16 cellular contexts compared by ENCODE assay signal in genomic region chr12:18857656-18858055, GRCh38.
DNase-seq lines count a peak whose midpoint lies in the region; ATAC-seq, FAIRE-seq and TF ChIP-seq lines count a peak whose summit lies in the region.
"Had no signal": no experiment of that assay in that cellular context is flagged by ENCODE, and none has a peak within 500 bp of the region (broad histone marks: within the 10 kb centered on the region; RNA-seq: fewer than 3 reads in every experiment).

No MANE protein-coding gene starts in this region.

- CTCF ChIA-PET in IMR-90 (lab: Yijun Ruan, JAX) (no interaction called here), H1 (lab: Charles Lee; ENCODE audit: partially characterized antibody) (no interaction called here), HEK293T (lab: Yijun Ruan, JAX) (no interaction called here)

- H3K9ac ChIP-seq in IMR-90 (ENCODE audit: low read depth, low read length), result no peak overlapping the region
- no peak overlapping the region for H3K9ac ChIP-seq in H1 (replicated peaks in 1 of 4; ENCODE audit: extremely low read depth in 1 of 4, low read depth in 3 of 4, low read length in 3 of 4)
- H3K9ac ChIP-seq in colonic mucosa (ENCODE audit: low read depth in 2 of 2, low read length in 2 of 2), result no peak overlapping the region

- H3K27ac ChIP-seq in IMR-90 (ENCODE audit: insufficient read depth, low read length) (no peak overlapping the region), H1 (ENCODE audit: low read depth, low read length) (no peak overlapping the region), heart left ventricle (no peak overlapping the region), colonic mucosa (no peak overlapping the region)

- H2BK15ac ChIP-seq in IMR-90 (ENCODE audit: low read depth, low read length) (no peak overlapping the region), H1 (ENCODE audit: low read length) (no peak overlapping the region)

- TF ChIP-seq RAD21 in IMR-90 (IDR thresholded peaks at IDR 0.05; ENCODE audit: low read length) (no peak), H1 (IDR thresholded peaks at IDR 0.05 in 1 of 2, conservative IDR thresholded peaks at IDR 0.05 in 1 of 2; ENCODE audit: low read depth in 2 of 2, low read length in 2 of 2) (no peak)

- FAIRE-seq in H1 (lab: Jason Lieb, UNC), result no peak
- FAIRE-seq: GM12891, GM18507 had no signal

- DNase-seq in IMR-90, result no peak
- no peak for DNase-seq in H1 (ENCODE audit: low read depth in 1 of 2, low spot score in 2 of 2)
- no peak for DNase-seq in stimulated activated effector memory CD8-positive, alpha-beta T cell treated with anti-CD3 and anti-CD28 coated beads, Interleukin-12 subunit alpha, Interleukin-12 subunit beta, amount 100 ng/mL, for 72 hours (ENCODE audit: low spot score in 2 of 2)
- DNase-seq in heart left ventricle, result no peak
- no peak for DNase-seq in HEK293T (ENCODE audit: extremely low spot score)
- DNase-seq in colonic mucosa, result no peak
- DNase-seq: C1 segment of cervical spinal cord; Calu3; CD4-positive, alpha-beta memory T cell; COR-L47; DMS53; DMS79 treated with DMSO at 0.1 percent for 48 hours; GF-D8 had no signal

- H3K4me2 ChIP-seq in IMR-90 (ENCODE audit: low read depth, low read length) (no peak overlapping the region), H1 (ENCODE audit: insufficient read depth in 1 of 2, low read depth in 2 of 2, low read length in 2 of 2) (peak overlapping the region in 1 of 2 experiments; percentile 25; a peak in 1 of 4 replicates)

- H3K36me3 ChIP-seq in IMR-90 (ENCODE audit: control insufficient read depth, insufficient read depth, low read length) (no peaks in the 10 kb centered on the region), H1 (ENCODE audit: control insufficient read depth in 2 of 4, insufficient read depth in 4 of 4, low read length in 3 of 4) (no peaks in the 10 kb centered on the region; a peak in 1 of 8 replicates), heart left ventricle (no peaks in the 10 kb centered on the region), colonic mucosa (no peaks in the 10 kb centered on the region)
- H3K36me3 ChIP-seq: HAP-1 had no signal

- no peak overlapping the region for H3K4me3 Mint-ChIP-seq in stimulated activated effector memory CD8-positive, alpha-beta T cell treated with anti-CD3 and anti-CD28 coated beads, Interleukin-12 subunit alpha, Interleukin-12 subunit beta, amount 100 ng/mL, for 72 hours
- H3K4me3 Mint-ChIP-seq: CD4-positive, alpha-beta memory T cell had no signal

- H3K4me1 ChIP-seq in IMR-90 (ENCODE audit: control insufficient read depth, insufficient read depth, low read length) (no peaks in the 10 kb centered on the region), H1 (replicated peaks in 1 of 4; ENCODE audit: control insufficient read depth in 3 of 4, insufficient read depth in 4 of 4, low read length in 3 of 4) (peaks cover 0 to 13% (median 5%) of the 10 kb centered on the region in 4 experiments; a peak in 4 of 7 replicates), heart left ventricle (no peaks in the 10 kb centered on the region), colonic mucosa (no peaks in the 10 kb centered on the region)

- POLR2A ChIA-PET in IMR-90 (lab: Charles Lee; ENCODE audit: unreplicated experiment), result no interaction called here
- POLR2A ChIA-PET in H1 (lab: Charles Lee; ENCODE audit: partially characterized antibody), result no interaction called here
- POLR2A ChIA-PET in HEK293T (lab: Yijun Ruan, JAX), result no interaction called here

- BruUV-seq in IMR-90 (replicated peaks; lab: Mats Ljungman, UMichigan), result no TSS peak

- H3K14ac ChIP-seq in IMR-90 (replicated peaks; ENCODE audit: low read depth, low read length), result 0 out of 2 replicates have a peak overlapping the region, but pooled peaks have one; percentile 23
- no peak overlapping the region for H3K14ac ChIP-seq in H1 (ENCODE audit: insufficient read length)

- TF ChIP-seq POLR2A in IMR-90 (IDR thresholded peaks at IDR 0.05; ENCODE audit: low read depth, low read length) (no peak), H1 (IDR thresholded peaks at IDR 0.05; ENCODE audit: control extremely low read depth in 1 of 2, low read depth in 2 of 2, low read length in 2 of 2) (no peak), heart left ventricle (IDR thresholded peaks at IDR 0.05) (no peak)

- H3K4me1 Mint-ChIP-seq in stimulated activated effector memory CD8-positive, alpha-beta T cell treated with anti-CD3 and anti-CD28 coated beads, Interleukin-12 subunit alpha, Interleukin-12 subunit beta, amount 100 ng/mL, for 72 hours, result no peaks in the 10 kb centered on the region
- H3K4me1 Mint-ChIP-seq: CD4-positive, alpha-beta memory T cell had no signal

- peak overlapping the region; percentile 85; the same call in 1 of the 2 replicates for H2BK12ac ChIP-seq in H1 (ENCODE audit: low read depth, low read length)

- H3K18ac ChIP-seq in IMR-90 (ENCODE audit: low read depth, low read length), result no peak overlapping the region
- H3K18ac ChIP-seq in H1 (ENCODE audit: extremely low read depth, low read length), result peak overlapping the region; percentile 10; the same call in 1 of the 2 replicates

- in situ Hi-C loops in IMR-90 (cut with MboI; ENCODE audit: low sequenced_read_pairs), result no loop called here

- H4K91ac ChIP-seq in IMR-90 (ENCODE audit: insufficient read depth, low read depth, low read length) (no peak overlapping the region), H1 (replicated peaks; ENCODE audit: insufficient read length, low read length) (peak overlapping the region; percentile 6)

- H3K23me2 ChIP-seq in H1 (ENCODE audit: low read depth, low read length), result peaks cover 1% of the 10 kb centered on the region; the same call in 1 of the 2 replicates

- H2AK9ac ChIP-seq in IMR-90 (replicated peaks; ENCODE audit: low read depth, low read length, poor library complexity), result no peak overlapping the region

- H2BK120ac ChIP-seq in IMR-90 (ENCODE audit: low read depth, low read length) (no peak overlapping the region), H1 (replicated peaks; ENCODE audit: low read depth, low read length) (peak overlapping the region; percentile 73)

- H2BK5ac ChIP-seq in IMR-90 (ENCODE audit: low read depth, low read length, poor library complexity, severe bottlenecking) (no peak overlapping the region), H1 (ENCODE audit: low read depth, low read length) (peak overlapping the region; percentile 79; the same call in 1 of the 2 replicates)

- no peaks in the 10 kb centered on the region for H3K79me1 ChIP-seq in IMR-90 (ENCODE audit: low read depth in 1 of 2, low read length in 2 of 2)
- no peaks in the 10 kb centered on the region for H3K79me1 ChIP-seq in H1 (ENCODE audit: low read depth, low read length)

- H3K79me2 ChIP-seq in H1 (ENCODE audit: control insufficient read depth in 1 of 2, insufficient read depth in 2 of 2, low read length in 2 of 2), result no peaks in the 10 kb centered on the region

- no peaks in the 10 kb centered on the region for H3K36me3 Mint-ChIP-seq in stimulated activated effector memory CD8-positive, alpha-beta T cell treated with anti-CD3 and anti-CD28 coated beads, Interleukin-12 subunit alpha, Interleukin-12 subunit beta, amount 100 ng/mL, for 72 hours
- H3K36me3 Mint-ChIP-seq: CD4-positive, alpha-beta memory T cell had no signal

- H2AK5ac ChIP-seq in IMR-90 (ENCODE audit: low read depth, low read length) (no peak overlapping the region), H1 (ENCODE audit: low read depth, low read length) (no peak overlapping the region)

- no peak overlapping the region for H3K27ac Mint-ChIP-seq in stimulated activated effector memory CD8-positive, alpha-beta T cell treated with anti-CD3 and anti-CD28 coated beads, Interleukin-12 subunit alpha, Interleukin-12 subunit beta, amount 100 ng/mL, for 72 hours

- H2BK20ac ChIP-seq in IMR-90 (ENCODE audit: low read depth, low read length) (no peak overlapping the region), H1 (ENCODE audit: low read length) (0 out of 2 replicates have a peak overlapping the region, but pooled peaks have one; percentile 73)

- H3K4me3 ChIP-seq in IMR-90 (ENCODE audit: insufficient read depth, low read depth, low read length), result no peak overlapping the region
- no peak overlapping the region for H3K4me3 ChIP-seq in H1 (ENCODE audit: extremely low read depth in 1 of 4, insufficient read depth in 2 of 4, low read depth in 3 of 4, low read length in 4 of 4)
- no peak overlapping the region for H3K4me3 ChIP-seq in heart left ventricle
- H3K4me3 ChIP-seq in colonic mucosa, result no peak overlapping the region
- H3K4me3 ChIP-seq: HAP-1 had no signal

- H3K9me3 Mint-ChIP-seq in stimulated activated effector memory CD8-positive, alpha-beta T cell treated with anti-CD3 and anti-CD28 coated beads, Interleukin-12 subunit alpha, Interleukin-12 subunit beta, amount 100 ng/mL, for 72 hours, result no peaks in the 10 kb centered on the region
- H3K9me3 Mint-ChIP-seq: CD4-positive, alpha-beta memory T cell had no signal

- no peaks in the 10 kb centered on the region for H4K20me1 ChIP-seq in IMR-90 (ENCODE audit: insufficient read depth, low read length)
- H4K20me1 ChIP-seq in H1 (replicated peaks in 1 of 2; ENCODE audit: control insufficient read depth in 1 of 2, insufficient read depth in 2 of 2, low read length in 2 of 2), result no peaks in the 10 kb centered on the region

- intact Hi-C loops in IMR-90 (cut with micrococcal nuclease), result loop anchor here (5.0 kb wide), 1 partner anchor 425 kb away; no protein-coding TSS in a partner anchor
- intact Hi-C loops in heart left ventricle (cut with DNase I), result no loop called here
- intact Hi-C loops in colonic mucosa (cut with DNase I), result no loop called here

- H4K8ac ChIP-seq in IMR-90 (ENCODE audit: low read depth in 2 of 2, low read length in 2 of 2) (no peak overlapping the region), H1 (ENCODE audit: extremely low read depth, insufficient read depth, low read length) (no peak overlapping the region)

- dilution Hi-C loops in IMR-90 (cut with HindIII; ENCODE audit: low sequenced_read_pairs, unreplicated experiment), result no loop called here

- no peaks in the 10 kb centered on the region for H3K9me1 ChIP-seq in IMR-90 (ENCODE audit: insufficient read depth, low read length)

- H3K4ac ChIP-seq in IMR-90 (ENCODE audit: low read depth, low read length), result no peak overlapping the region
- H3K4ac ChIP-seq in H1 (replicated peaks; ENCODE audit: insufficient read length, low read depth, low read length), result no peak overlapping the region

- H3K27me3 ChIP-seq in IMR-90 (ENCODE audit: control insufficient read depth, insufficient read depth, low read length), result no peaks in the 10 kb centered on the region
- no peaks in the 10 kb centered on the region for H3K27me3 ChIP-seq in H1 (replicated peaks in 1 of 4; ENCODE audit: control insufficient read depth in 3 of 4, extremely low read depth in 1 of 4, insufficient read depth in 3 of 4, low read length in 3 of 4)
- H3K27me3 ChIP-seq in heart left ventricle, result no peaks in the 10 kb centered on the region
- no peaks in the 10 kb centered on the region for H3K27me3 ChIP-seq in colonic mucosa

- ATAC-seq in IMR-90 (ENCODE audit: low read depth) (no peak), heart left ventricle (no peak)
- peak; percentile 42 for ATAC-seq in stimulated activated effector memory CD8-positive, alpha-beta T cell treated with anti-CD3 and anti-CD28 coated beads, Interleukin-12 subunit alpha, Interleukin-12 subunit beta, amount 100 ng/mL, for 72 hours

- H3K9me3 ChIP-seq in IMR-90 (ENCODE audit: control insufficient read depth, insufficient read depth, low read length) (no peaks in the 10 kb centered on the region), H1 (ENCODE audit: insufficient read depth in 2 of 2, low read depth in 1 of 2, low read length in 1 of 2) (peaks cover 0 to 2% of the 10 kb centered on the region in 2 experiments; a peak in 1 of 4 replicates), heart left ventricle (peaks cover 0 to 5% (median 0%) of the 10 kb centered on the region in 12 donors), colonic mucosa (no peaks in the 10 kb centered on the region)
- H3K9me3 ChIP-seq: HAP-1 had no signal

- no peak for TF ChIP-seq EP300 in H1 (IDR thresholded peaks at IDR 0.05; ENCODE audit: borderline replicate concordance in 1 of 2, low read depth in 2 of 2, low read length in 2 of 2)

- no peak overlapping the region for H4K5ac ChIP-seq in IMR-90 (ENCODE audit: low read depth, low read length)
- H4K5ac ChIP-seq in H1 (ENCODE audit: insufficient read length, low read depth, low read length), result no peak overlapping the region

- TF ChIP-seq CTCF in IMR-90 (conservative IDR thresholded peaks at IDR 0.05; ENCODE audit: low read depth, low read length) (no peak), H1 (IDR thresholded peaks at IDR 0.05; ENCODE audit: control extremely low read depth in 1 of 3, insufficient read depth in 1 of 3, low read depth in 1 of 3, low read length in 3 of 3) (no peak), heart left ventricle (IDR thresholded peaks at IDR 0.05) (no peak), colonic mucosa (IDR thresholded peaks at IDR 0.05) (no peak)

- H3K56ac ChIP-seq in IMR-90 (ENCODE audit: extremely low read depth, insufficient read depth, low read length) (no peak overlapping the region), H1 (replicated peaks; ENCODE audit: insufficient read length, low read depth, low read length) (no peak overlapping the region)

- no peak overlapping the region for H2AFZ ChIP-seq in IMR-90 (replicated peaks; ENCODE audit: low read length, poor library complexity)
- peak overlapping the region; percentile 13; the same call in 1 of the 2 replicates for H2AFZ ChIP-seq in H1 (ENCODE audit: low read length)

- H3K23ac ChIP-seq in IMR-90 (ENCODE audit: low read depth, low read length), result no peak overlapping the region
- H3K23ac ChIP-seq in H1 (ENCODE audit: insufficient read length), result no peak overlapping the region
